ENCODE assay signal across 16 cellular contexts in genomic region chr6:38755207-38755606, GRCh38. TPM values are rescaled to one million over a fixed set of nuclear protein-coding genes. Genes with fewer than 3 reads are reported as not detected.
A peak's percentile ranks its signal among the peaks of the same experiment; 100 is the strongest.
DNase-seq lines count a peak whose midpoint lies in the region; ATAC-seq and TF ChIP-seq lines count a peak whose summit lies in the region.
"Had no signal": no experiment of that assay in that cellular context is flagged by ENCODE, and none has a peak within 500 bp of the region (broad histone marks: within the 10 kb centered on the region; RNA-seq: fewer than 3 reads in every experiment).

No MANE protein-coding gene starts in this region.

- ATAC-seq in activated naive CD8-positive, alpha-beta T cell treated with anti-CD3 and anti-CD28 coated beads, Interleukin-2, amount 50 U/mL, for 24 hours: no peak
- ATAC-seq in GM18505 (IDR thresholded peaks at IDR 0.05; ENCODE audit: unreplicated experiment): no peak

- H4K20me1 ChIP-seq in OCI-LY7 (ENCODE audit: insufficient read depth, low read length): no peaks in the 10 kb centered on the region

- no peaks in the 10 kb centered on the region for H3K36me3 ChIP-seq in OCI-LY7 (ENCODE audit: insufficient read depth, low read length)
- H3K36me3 ChIP-seq: vagina had no signal

- H3K4me1 ChIP-seq in OCI-LY7 (ENCODE audit: insufficient read depth, low read length, poor library complexity, severe bottlenecking): no peaks in the 10 kb centered on the region
- H3K4me1 ChIP-seq: vagina had no signal

- H2AFZ ChIP-seq in OCI-LY7 (ENCODE audit: low read length): no peak overlapping the region

- H3K79me2 ChIP-seq in OCI-LY7 (ENCODE audit: insufficient read depth, low read depth, low read length): no peaks in the 10 kb centered on the region

- peaks cover 5% of the 10 kb centered on the region for H3K27me3 Mint-ChIP-seq in activated naive CD8-positive, alpha-beta T cell treated with anti-CD3 and anti-CD28 coated beads, Interleukin-2, amount 50 U/mL, for 24 hours
- H3K27me3 Mint-ChIP-seq in mesothelial cell of epicardium (ENCODE audit: low read depth): peaks cover 3% of the 10 kb centered on the region

- peak overlapping the region; percentile 79 for H3K27ac Mint-ChIP-seq in activated naive CD8-positive, alpha-beta T cell treated with anti-CD3 and anti-CD28 coated beads, Interleukin-2, amount 50 U/mL, for 24 hours
- H3K27ac Mint-ChIP-seq in mesothelial cell of epicardium: peak overlapping the region; percentile 21

- H3K9me3 ChIP-seq in OCI-LY7 (ENCODE audit: low read length): no peaks in the 10 kb centered on the region
- H3K9me3 ChIP-seq: vagina had no signal

- H3K9me2 ChIP-seq in OCI-LY7 (ENCODE audit: insufficient read depth, low read length): no peaks in the 10 kb centered on the region

- intact Hi-C loops in OCI-LY7 (cut with micrococcal nuclease; ENCODE audit: unreplicated experiment): no loop called here

- no peak overlapping the region for H3K27ac ChIP-seq in OCI-LY7 (ENCODE audit: low read depth, low read length, poor library complexity, severe bottlenecking)
- H3K27ac ChIP-seq: vagina had no signal

- no peak for TF ChIP-seq POLR2A in GM18505 (IDR thresholded peaks at IDR 0.05; ENCODE audit: borderline replicate concordance, extremely low read depth, insufficient read depth, insufficient read length)

- no peak overlapping the region for H3K4me3 Mint-ChIP-seq in activated naive CD8-positive, alpha-beta T cell treated with anti-CD3 and anti-CD28 coated beads, Interleukin-2, amount 50 U/mL, for 24 hours
- no peak overlapping the region for H3K4me3 Mint-ChIP-seq in mesothelial cell of epicardium
- H3K4me3 Mint-ChIP-seq: naive B cell had no signal

- H3K9me3 Mint-ChIP-seq in activated naive CD8-positive, alpha-beta T cell treated with anti-CD3 and anti-CD28 coated beads, Interleukin-2, amount 50 U/mL, for 24 hours: peaks cover 12% of the 10 kb centered on the region
- H3K9me3 Mint-ChIP-seq in mesothelial cell of epicardium: peaks cover 13% of the 10 kb centered on the region

- H3K4me1 Mint-ChIP-seq in activated naive CD8-positive, alpha-beta T cell treated with anti-CD3 and anti-CD28 coated beads, Interleukin-2, amount 50 U/mL, for 24 hours: peaks cover 42% of the 10 kb centered on the region
- H3K4me1 Mint-ChIP-seq in mesothelial cell of epicardium: peaks cover 12% of the 10 kb centered on the region
- H3K4me1 Mint-ChIP-seq: naive B cell had no signal

- no peak overlapping the region for H3K4me2 ChIP-seq in OCI-LY7 (ENCODE audit: low read length)

- BruUV-seq in OCI-LY7 (replicated peaks; lab: Mats Ljungman, UMichigan): no TSS peak

- POLR2A ChIA-PET in OCI-LY7 (lab: Charles Lee): no interaction called here

- H3K36me3 Mint-ChIP-seq in activated naive CD8-positive, alpha-beta T cell treated with anti-CD3 and anti-CD28 coated beads, Interleukin-2, amount 50 U/mL, for 24 hours (ENCODE audit: low read depth): peaks cover 2% of the 10 kb centered on the region
- no peaks in the 10 kb centered on the region for H3K36me3 Mint-ChIP-seq in mesothelial cell of epicardium
- H3K36me3 Mint-ChIP-seq: naive B cell had no signal

- H3K4me3 ChIP-seq in LNCaP clone FGC (ENCODE audit: low read depth, low read length) (peak overlapping the region; percentile 13), OCI-LY7 (ENCODE audit: low read depth, low read length, poor library complexity, severe bottlenecking) (no peak overlapping the region)
- H3K4me3 ChIP-seq: lung, vagina had no signal

- CTCF ChIA-PET in OCI-LY7 (lab: Charles Lee; ENCODE audit: unreplicated experiment): no interaction called here

- TF ChIP-seq CTCF in LNCaP clone FGC (IDR thresholded peaks at IDR 0.05; ENCODE audit: control insufficient read depth, extremely low read depth, insufficient read depth) (no peak), mesothelial cell of epicardium (IDR thresholded peaks at IDR 0.05; ENCODE audit: unreplicated experiment) (no peak), OCI-LY7 (conservative IDR thresholded peaks at IDR 0.05; ENCODE audit: low read length) (no peak)

- DNase-seq in DMS53 treated with DMSO at 0.1 percent for 48 hours (lab: John Stamatoyannopoulos, UW; ENCODE audit: unreplicated experiment): peak; percentile 35
- peak; percentile 82 for DNase-seq in LNCaP clone FGC (ENCODE audit: low read depth)
- no peak for DNase-seq in activated naive CD8-positive, alpha-beta T cell treated with anti-CD3 and anti-CD28 coated beads, Interleukin-2, amount 50 U/mL, for 24 hours
- no peak for DNase-seq in mesothelial cell of epicardium (ENCODE audit: low spot score in 2 of 2, unreplicated experiment in 2 of 2)
- DNase-seq in DMS153 treated with DMSO at 0.1 percent for 48 hours (lab: John Stamatoyannopoulos, UW; ENCODE audit: unreplicated experiment): no peak
- DNase-seq in OCI-LY7 (ENCODE audit: low spot score): no peak
- DNase-seq: activated CD4-positive, alpha-beta T cell treated with anti-CD3 and anti-CD28 coated beads, Interleukin-2, amount 50 U/mL, for 48 hours; H7; KBM-7; naive B cell; NCI-H1092; NK-92 treated with Interleukin-12 subunit alpha and Interleukin-12 subunit beta, amount 100 ng/mL, for 24 hours; stimulated activated CD4-positive, alpha-beta T cell treated with anti-CD3 and anti-CD28 coated beads, Interleukin-2, amount 100 ng/mL, for 48 hours had no signal

RNA-seq across cellular contexts. Expression of gene DNAH8, which starts 40.1 kb away (rescaled TPM):
- total RNA-seq in mesothelial cell of epicardium (0.02 to 0.25 TPM in 2 of 3 replicates, not detected in the other), OCI-LY7 (2022) (not detected in 2 replicates)
- total RNA-seq in OCI-LY7 (2014; rRNA removed; shearing (Covaris generic)): not detected in 2 replicates
- total RNA-seq: vagina had no signal

RNA-seq across cellular contexts. Expression of gene GLO1, which starts 52.3 kb away (rescaled TPM):
- total RNA-seq in mesothelial cell of epicardium: 86.2 to 90.4 TPM (median 89.5 TPM) in 3 replicates
- total RNA-seq in OCI-LY7 (2014; rRNA removed; shearing (Covaris generic)): 93.2 and 97.1 TPM in 2 replicates
- 87.6 and 92.2 TPM in 2 replicates for total RNA-seq in OCI-LY7 (2022)

Comparison
In these comparisons a context has a peak if more than half of its experiments do, and no peak if none do; other contexts are left out.
1. DNase-seq: peak in DMS53 treated with DMSO at 0.1 percent for 48 hours (single experiment) and LNCaP clone FGC (single experiment); none in activated naive CD8-positive, alpha-beta T cell treated with anti-CD3 and anti-CD28 coated beads, Interleukin-2, amount 50 U/mL, for 24 hours (single experiment), mesothelial cell of epicardium (0 of 2), DMS153 treated with DMSO at 0.1 percent for 48 hours (single experiment) and OCI-LY7 (single experiment).